8 cellular contexts compared by ENCODE assay signal in genomic region chr14:89915114-89915878, GRCh38. TPM values are rescaled to one million over a fixed set of nuclear protein-coding genes. Genes with fewer than 3 reads are reported as not detected.
DNase-seq lines count a peak whose midpoint lies in the region; ATAC-seq, FAIRE-seq and TF ChIP-seq lines count a peak whose summit lies in the region.

No MANE protein-coding gene starts in this region.

- ATAC-seq in DND-41 (ENCODE audit: insufficient read depth, low read depth) = peak; percentile 76; the same call in 2 of the 3 replicates
- no peak for ATAC-seq in GM19463 (IDR thresholded peaks at IDR 0.05; ENCODE audit: unreplicated experiment)

- H3K79me2 ChIP-seq in DND-41 (ENCODE audit: insufficient read depth, low read length) = no peaks in the 10 kb centered on the region
- no peaks in the 10 kb centered on the region for H3K79me2 ChIP-seq in osteoblast (ENCODE audit: insufficient read depth, low read length)

- H3K4me1 ChIP-seq in DND-41 (ENCODE audit: insufficient read depth, low read length) = peaks cover 5% of the 10 kb centered on the region
- peaks cover 39% of the 10 kb centered on the region for H3K4me1 ChIP-seq in osteoblast (ENCODE audit: insufficient read depth, low read length)
- peaks cover 0 to 4% of the 10 kb centered on the region in 2 donors for H3K4me1 ChIP-seq in thyroid gland

- TF ChIP-seq CTCF in DND-41 (IDR thresholded peaks at IDR 0.05; ENCODE audit: borderline replicate concordance, extremely low read depth, low read length, poor library complexity, severe bottlenecking) (peak; percentile 95), fibroblast of pulmonary artery (IDR thresholded peaks at IDR 0.05; ENCODE audit: low read length, missing control alignments) (peak; percentile 95), osteoblast (IDR thresholded peaks at IDR 0.05; ENCODE audit: extremely low read depth, low read depth, low read length) (peak; percentile 94), thyroid gland (IDR thresholded peaks at IDR 0.05) (peak; percentile 80 to 91 (median 90))

- in situ Hi-C loops in KBM-7 (cut with MboI; ENCODE audit: low pct_unique_long_range_greater_than_20kb, low sequenced_read_pairs) = loop anchor here (25.0 kb wide), 1 partner anchor 878 kb away; no protein-coding TSS in a partner anchor

- WGBS in thyroid gland, 2 donors = 19 to 20% methylated on average over 6 of the region's 6 CpGs

- H2AFZ ChIP-seq in DND-41 (ENCODE audit: low read depth, low read length) (no peak overlapping the region), osteoblast (ENCODE audit: low read length) (peak overlapping the region; percentile 13)

- intact Hi-C loops in thyroid gland (cut with DNase I) = no loop called here

- no peaks in the 10 kb centered on the region for H3K9me3 ChIP-seq in DND-41 (ENCODE audit: insufficient read depth, low read length, severe bottlenecking)
- no peaks in the 10 kb centered on the region for H3K9me3 ChIP-seq in osteoblast (ENCODE audit: low read depth, low read length)
- no peaks in the 10 kb centered on the region for H3K9me3 ChIP-seq in thyroid gland

- no peak for TF ChIP-seq POLR2A in thyroid gland (IDR thresholded peaks at IDR 0.05)

- H3K4me3 ChIP-seq in DND-41 (ENCODE audit: low read depth in 1 of 2, low read length in 2 of 2) = no peak overlapping the region
- H3K4me3 ChIP-seq in fibroblast of pulmonary artery (replicated peaks; ENCODE audit: low read depth, low read length) = no peak overlapping the region
- no peak overlapping the region for H3K4me3 ChIP-seq in osteoblast (ENCODE audit: insufficient read depth, low read length)
- no peak overlapping the region for H3K4me3 ChIP-seq in thyroid gland (replicated peaks in 1 of 3)

- H3K27me3 ChIP-seq in DND-41 (ENCODE audit: insufficient read depth, low read length, poor library complexity) (no peaks in the 10 kb centered on the region), osteoblast (ENCODE audit: insufficient read depth, low read length) (no peaks in the 10 kb centered on the region), thyroid gland (no peaks in the 10 kb centered on the region)

- H3K36me3 ChIP-seq in DND-41 (ENCODE audit: insufficient read depth, low read length) = no peaks in the 10 kb centered on the region
- H3K36me3 ChIP-seq in osteoblast (ENCODE audit: insufficient read depth, low read length) = no peaks in the 10 kb centered on the region
- no peaks in the 10 kb centered on the region for H3K36me3 ChIP-seq in thyroid gland

- no peaks in the 10 kb centered on the region for H4K20me1 ChIP-seq in DND-41 (ENCODE audit: insufficient read depth, low read length)
- H4K20me1 ChIP-seq in osteoblast (ENCODE audit: insufficient read depth, low read length) = no peaks in the 10 kb centered on the region

- DNase-seq in DND-41 (peak; percentile 73), KBM-7 (peak; percentile 80), RCC 7860 (ENCODE audit: low spot score) (peak; percentile 5), fibroblast of pulmonary artery (ENCODE audit: low read depth) (peak; percentile 85), osteoblast (ENCODE audit: insufficient read length, low spot score, missing footprints) (no peak), thyroid gland (peak; percentile 53 to 62)
- DNase-seq in activated T-cell treated with anti-CD3 and anti-CD28 coated beads, Interleukin-2, amount 50 U/mL, for 48 hours = peak; percentile 72 to 74

- H3K27ac ChIP-seq in DND-41 (ENCODE audit: low read length) (no peak overlapping the region), osteoblast (ENCODE audit: low read depth, low read length) (peak overlapping the region; percentile 75), thyroid gland (no peak overlapping the region)

- no peak for FAIRE-seq in RCC 7860 (lab: Jason Lieb, UNC)

- H3K9ac ChIP-seq in DND-41 (ENCODE audit: low read depth, low read length) = no peak overlapping the region

- H3K4me2 ChIP-seq in DND-41 (ENCODE audit: insufficient read depth, low read length) (peak overlapping the region; percentile 34; the same call in 1 of the 2 replicates), osteoblast (ENCODE audit: insufficient read depth, low read length) (peak overlapping the region; percentile 57)

RNA-seq across cellular contexts. Expression of gene EFCAB11, which starts 39.2 kb away (rescaled TPM):
- 6.9 and 8.0 TPM in 2 replicates for total RNA-seq in osteoblast
- 10 to 100 TPM in 1 of 4 donors, 1 to 10 TPM in 3; 5.4 to 13.2 (median 6.3) TPM for total RNA-seq in thyroid gland

RNA-seq across cellular contexts. Expression of gene TDP1, which starts 40.4 kb away (rescaled TPM):
- 11.2 and 16.2 TPM in 2 replicates for total RNA-seq in osteoblast
- 1 to 10 TPM; 2.9 to 8.0 (median 7.3) TPM for total RNA-seq in thyroid gland
